In genomic region chr3:183116051-183116614, GRCh38 we compare ENCODE assay signal across 8 cellular contexts. TPM values are rescaled to one million over a fixed set of nuclear protein-coding genes. Genes with fewer than 3 reads are reported as not detected.
A peak's percentile ranks its signal among the peaks of the same experiment; 100 is the strongest.
DNase-seq lines count a peak whose midpoint lies in the region; ATAC-seq and TF ChIP-seq lines count a peak whose summit lies in the region.

No MANE protein-coding gene starts in this region.

- 0 out of 2 replicates have a peak, but pooled peaks cover 3% of the 10 kb centered on the region for H3K4me1 ChIP-seq in Panc1 (ENCODE audit: control insufficient read depth, insufficient read depth, low read length)

- POLR2A ChIA-PET in Panc1 (lab: Charles Lee), result no interaction called here

- ATAC-seq in GM21381 (IDR thresholded peaks at IDR 0.05; ENCODE audit: unreplicated experiment) (peak; percentile 88), Panc1 (peak; percentile 89), omental fat pad (ENCODE audit: low FRiP score) (no peak)

- peaks cover 10% of the 10 kb centered on the region for H3K27me3 ChIP-seq in Panc1 (ENCODE audit: control insufficient read depth, insufficient read depth, low read length)

- no peaks in the 10 kb centered on the region for H3K9me3 ChIP-seq in Panc1 (ENCODE audit: control insufficient read depth, insufficient read depth, low read depth, low read length)

- BruUV-seq in Panc1 (replicated peaks; lab: Mats Ljungman, UMichigan), result no TSS peak

- DNase-seq in COR-L47 (lab: John Stamatoyannopoulos, UW) (peak; percentile 100), HuH-7 (ENCODE audit: low spot score) (peak; percentile 64), Panc1 (ENCODE audit: low read depth, low spot score) (no peak), iPS-NIHi11 (ENCODE audit: low spot score) (peak; percentile 97), omental fat pad (ENCODE audit: low spot score) (no peak)
- DNase-seq in activated gamma-delta T cell treated with anti-CD3 and anti-CD28 coated beads, Interleukin-2, amount 50 U/mL, for 16 hours (ENCODE audit: low read depth), result peak; percentile 33
- peak; percentile 57 to 68 for DNase-seq in stimulated activated CD4-positive, alpha-beta T cell treated with anti-CD3 and anti-CD28 coated beads, Interleukin-2, amount 100 ng/mL, for 24 hours

- intact Hi-C loops in Panc1 (cut with micrococcal nuclease; ENCODE audit: unreplicated experiment), result no loop called here

- H3K4me3 ChIP-seq in Panc1 (ENCODE audit: low read depth in 2 of 2, low read length in 2 of 2), result peak overlapping the region; percentile 43 to 60

- in situ Hi-C loops in Panc1 (cut with HindIII; ENCODE audit: low pct_unique_long_range_greater_than_20kb, low sequenced_read_pairs), result no loop called here

- CTCF ChIA-PET in Panc1 (lab: Charles Lee), result no interaction called here

- TF ChIP-seq CTCF in Panc1 (IDR thresholded peaks at IDR 0.05), result no peak
- TF ChIP-seq CTCF in omental fat pad (IDR thresholded peaks at IDR 0.05), result no peak

- no peaks in the 10 kb centered on the region for H3K36me3 ChIP-seq in Panc1 (ENCODE audit: control insufficient read depth, insufficient read depth, low read length)

- H3K27ac ChIP-seq in Panc1 (ENCODE audit: low read length), result no peak overlapping the region

RNA-seq across cellular contexts. Expression of gene MCCC1, which starts 16.8 kb away (rescaled TPM):
- total RNA-seq in Panc1 (2021; ENCODE audit: unreplicated experiment) (24.2 TPM), omental fat pad (10 to 100 TPM; 37.5 to 68.2 (median 49.3) TPM)
- polyA plus RNA-seq in Panc1 (2012; ENCODE audit: insufficient read length), result 28.0 TPM

RNA-seq across cellular contexts. Expression of gene LAMP3, which starts 46.4 kb away (rescaled TPM):
- total RNA-seq in Panc1 (2021; ENCODE audit: unreplicated experiment) (3.1 TPM), omental fat pad (under 1 TPM in 1 of 4 donors, not detected in 3; 0.37 TPM)
- 1.7 TPM for polyA plus RNA-seq in Panc1 (2012; ENCODE audit: insufficient read length)

Comparison
In these comparisons a context has a peak if more than half of its experiments do, and no peak if none do; other contexts are left out.
1. DNase-seq: peak in COR-L47 (single experiment), HuH-7 (single experiment), activated gamma-delta T cell treated with anti-CD3 and anti-CD28 coated beads, Interleukin-2, amount 50 U/mL, for 16 hours (single experiment), iPS-NIHi11 (single experiment) and stimulated activated CD4-positive, alpha-beta T cell treated with anti-CD3 and anti-CD28 coated beads, Interleukin-2, amount 100 ng/mL, for 24 hours (2 of 2); none in Panc1 (single experiment) and omental fat pad (single experiment).